In genomic region chr9:79686381-79687130, GRCh38 we compare ENCODE assay signal across 9 cellular contexts.
A peak's percentile ranks its signal among the peaks of the same experiment; 100 is the strongest.
DNase-seq lines count a peak whose midpoint lies in the region; ATAC-seq and TF ChIP-seq lines count a peak whose summit lies in the region.
"Had no signal": no experiment of that assay in that cellular context is flagged by ENCODE, and none has a peak within 500 bp of the region (broad histone marks: within the 10 kb centered on the region; RNA-seq: fewer than 3 reads in every experiment).

No MANE protein-coding gene starts in this region.

- no peak overlapping the region for H3K9ac ChIP-seq in Loucy (ENCODE audit: low read depth, low read length, poor library complexity, severe bottlenecking)

- H3K4me2 ChIP-seq in Loucy (ENCODE audit: low read depth, low read length, poor library complexity, severe bottlenecking), result peak overlapping the region; percentile 82

- no peaks in the 10 kb centered on the region for H3K9me3 ChIP-seq in Loucy (ENCODE audit: insufficient read depth, low read depth, low read length)
- no peaks in the 10 kb centered on the region for H3K9me3 ChIP-seq in psoas muscle

- peaks cover 44% of the 10 kb centered on the region for H3K79me2 ChIP-seq in Loucy (ENCODE audit: insufficient read depth, low read length)

- intact Hi-C loops in psoas muscle (cut with DNase I), result loop anchor here in 1 of 2 donors (5.0 kb wide), 1 partner anchor 114 kb away; the partner anchor contains the start of gene TLE4

- H3K4me1 ChIP-seq in Loucy (ENCODE audit: insufficient read depth, low read length, poor library complexity, severe bottlenecking), result peaks cover 59% of the 10 kb centered on the region
- H3K4me1 ChIP-seq in psoas muscle, result peaks cover 28% of the 10 kb centered on the region

- no peaks in the 10 kb centered on the region for H3K9me2 ChIP-seq in Loucy (replicated peaks; ENCODE audit: low read depth, low read length)

- peak; percentile 75 to 89 (median 87) for ATAC-seq in psoas muscle

- H3K36me3 ChIP-seq in Loucy (ENCODE audit: insufficient read depth, low read length) (peaks cover 3% of the 10 kb centered on the region; the same call in 1 of the 2 replicates), psoas muscle (ENCODE audit: insufficient read depth in 1 of 2, low read depth in 1 of 2) (no peaks in the 10 kb centered on the region)

- H3K4me3 ChIP-seq in Loucy (ENCODE audit: low read length, poor library complexity, severe bottlenecking) (peak overlapping the region; percentile 64), psoas muscle (no peak overlapping the region)
- H3K4me3 ChIP-seq: dorsolateral prefrontal cortex had no signal

- 31 to 43% (median 33%) methylated on average over 8 of the region's 8 CpGs for WGBS in psoas muscle, 3 donors

- H3F3A ChIP-seq in Loucy (ENCODE audit: low read depth), result peaks cover 3% of the 10 kb centered on the region; the same call in 1 of the 2 replicates

- no peak overlapping the region for H2AFZ ChIP-seq in Loucy (ENCODE audit: low read length)

- DNase-seq in NCI-H2029 (lab: John Stamatoyannopoulos, UW), result peak; percentile 17
- DNase-seq in NCI-H2029 treated with DMSO at 0.1 percent for 48 hours (lab: John Stamatoyannopoulos, UW), result no peak
- DNase-seq in dermis blood vessel endothelial cell, result peak; percentile 70
- DNase-seq in psoas muscle, result peak; percentile 23 to 54
- DNase-seq in iPS-NIHi11 (ENCODE audit: low spot score), result no peak
- no peak for DNase-seq in activated CD4-positive, CD25-positive, alpha-beta regulatory T cell (lab: John Stamatoyannopoulos, UW)
- DNase-seq in NCI-H446 (lab: John Stamatoyannopoulos, UW), result no peak
- DNase-seq: dorsolateral prefrontal cortex had no signal

- peaks cover 68% of the 10 kb centered on the region for H4K20me1 ChIP-seq in Loucy (ENCODE audit: insufficient read depth, low read length, poor library complexity, severe bottlenecking)

- H3K27ac ChIP-seq in psoas muscle, result peak overlapping the region; percentile 56

- H3K27me3 ChIP-seq in Loucy (ENCODE audit: insufficient read depth, low read length, poor library complexity, severe bottlenecking), result no peaks in the 10 kb centered on the region
- H3K27me3 ChIP-seq in psoas muscle (ENCODE audit: insufficient read depth in 3 of 3, low read length in 2 of 3), result no peaks in the 10 kb centered on the region
- H3K27me3 ChIP-seq: dorsolateral prefrontal cortex had no signal

- 0 out of 2 replicates have a peak, but pooled peaks have one; percentile 12 for TF ChIP-seq CTCF in Loucy (conservative IDR thresholded peaks at IDR 0.05; ENCODE audit: low read length)
- no peak for TF ChIP-seq CTCF in psoas muscle (IDR thresholded peaks at IDR 0.05)

Comparison
In these comparisons a context has a peak if more than half of its experiments do, and no peak if none do; other contexts are left out.
1. DNase-seq: peak in NCI-H2029 (single experiment), dermis blood vessel endothelial cell (single experiment) and psoas muscle (2 of 2); none in NCI-H2029 treated with DMSO at 0.1 percent for 48 hours (single experiment), iPS-NIHi11 (single experiment), activated CD4-positive, CD25-positive, alpha-beta regulatory T cell (0 of 4) and NCI-H446 (0 of 2).